ENCODE assay signal across 40 cellular contexts in genomic region chrX:51437521-51437920, GRCh38. TPM values are rescaled to one million over a fixed set of nuclear protein-coding genes. Genes with fewer than 3 reads are reported as not detected.
"Had no signal": no experiment of that assay in that cellular context is flagged by ENCODE, and none has a peak within 500 bp of the region (broad histone marks: within the 10 kb centered on the region; RNA-seq: fewer than 3 reads in every experiment).

No MANE protein-coding gene starts in this region.

- H3K36me3 Mint-ChIP-seq: activated naive CD4-positive, alpha-beta T cell treated with anti-CD3 and anti-CD28 coated beads, Interleukin-2, amount 10 ng/mL, durations not matched to agents 7 days and 5 days; activated naive CD4-positive, alpha-beta T cell treated with anti-CD3 and anti-CD28 coated beads, Interleukin-2, amount 50 U/mL, for 72 hours; activated naive CD8-positive, alpha-beta T cell treated with anti-CD3 and anti-CD28 coated beads for 36 hours; brain had no signal

- H3K4me1 ChIP-seq: adrenal gland, ascending aorta, body of pancreas, breast epithelium had no signal

- FAIRE-seq: bronchial epithelial cell had no signal

- H3K4me1 Mint-ChIP-seq: activated naive CD4-positive, alpha-beta T cell treated with anti-CD3 and anti-CD28 coated beads, Interleukin-2, amount 10 ng/mL, durations not matched to agents 7 days and 5 days; activated naive CD4-positive, alpha-beta T cell treated with anti-CD3 and anti-CD28 coated beads, Interleukin-2, amount 50 U/mL, for 24 hours; activated naive CD8-positive, alpha-beta T cell treated with anti-CD3 and anti-CD28 coated beads, Interleukin-2, amount 10 ng/mL, durations not matched to agents 7 days and 5 days; activated naive CD8-positive, alpha-beta T cell treated with anti-CD3 and anti-CD28 coated beads, Interleukin-2, amount 50 U/mL, for 24 hours; activated T-helper 17 cell treated with anti-CD3 and anti-CD28 coated beads, Interleukin-2, amount 50 U/mL, for 72 hours; brain; central memory CD8-positive, alpha-beta T cell had no signal

- H3K4me3 ChIP-seq: adrenal gland, ascending aorta, body of pancreas, breast epithelium, cardiac muscle cell had no signal

- H3K9me3 ChIP-seq: adrenal gland, ascending aorta, body of pancreas, breast epithelium had no signal

- DNase-seq: activated effector memory CD4-positive, alpha-beta T cell treated with anti-CD3 and anti-CD28 coated beads, Interleukin-2, amount 50 U/mL, for 16 hours; activated effector memory CD4-positive, alpha-beta T cell treated with Interleukin-2 at 50 U/mL for 16 hours; activated gamma-delta T cell; activated gamma-delta T cell treated with Interleukin-2 at 50 U/mL for 16 hours; activated naive CD4-positive, alpha-beta T cell; activated naive CD4-positive, alpha-beta T cell treated with anti-CD3 and anti-CD28 coated beads for 36 hours; activated naive CD4-positive, alpha-beta T cell treated with anti-CD3 and anti-CD28 coated beads, Interleukin-2, amount 10 ng/mL, durations not matched to agents 7 days and 5 days; activated naive CD4-positive, alpha-beta T cell treated with anti-CD3 and anti-CD28 coated beads, Interleukin-2, amount 50 U/mL, for 16 hours; activated naive CD4-positive, alpha-beta T cell treated with Interleukin-2 at 50 U/mL for 16 hours; activated naive CD8-positive, alpha-beta T cell treated with anti-CD3 and anti-CD28 coated beads for 36 hours; activated naive CD8-positive, alpha-beta T cell treated with anti-CD3 and anti-CD28 coated beads, Interleukin-2, amount 10 ng/mL, durations not matched to agents 7 days and 5 days; activated naive CD8-positive, alpha-beta T cell treated with anti-CD3 and anti-CD28 coated beads, Interleukin-2, amount 50 U/mL, for 24 hours; activated T-cell treated with anti-CD3 and anti-CD28 coated beads, Interleukin-2, amount 50 U/mL, for 1 hour; activated T-cell treated with anti-CD3 and anti-CD28 coated beads, Interleukin-2, amount 50 U/mL, for 24 hours; activated T-cell treated with anti-CD3 and anti-CD28 coated beads, Interleukin-2, amount 50 U/mL, for 4 hours; activated T-cell treated with anti-CD3 and anti-CD28 coated beads, Interleukin-2, amount 50 U/mL, for 48 hours; activated T-cell treated with anti-CD3 and anti-CD28 coated beads, Interleukin-2, amount 50 U/mL, for 72 hours; adrenal gland; amniotic stem cell; amygdala; anterior cingulate cortex; aorta; body of pancreas; brain microvascular endothelial cell; caudate nucleus; central memory CD4-positive, alpha-beta T cell; cerebellar nuclear complex had no signal

- H3K27ac Mint-ChIP-seq: activated naive CD4-positive, alpha-beta T cell treated with anti-CD3 and anti-CD28 coated beads for 36 hours; activated naive CD4-positive, alpha-beta T cell treated with anti-CD3 and anti-CD28 coated beads, Interleukin-2, amount 10 ng/mL, durations not matched to agents 7 days and 5 days; activated naive CD4-positive, alpha-beta T cell treated with anti-CD3 and anti-CD28 coated beads, Interleukin-2, amount 50 U/mL, for 24 hours; activated naive CD4-positive, alpha-beta T cell treated with anti-CD3 and anti-CD28 coated beads, Interleukin-2, amount 50 U/mL, for 72 hours; activated naive CD8-positive, alpha-beta T cell; activated naive CD8-positive, alpha-beta T cell treated with anti-CD3 and anti-CD28 coated beads for 36 hours; activated naive CD8-positive, alpha-beta T cell treated with anti-CD3 and anti-CD28 coated beads, Interleukin-2, amount 10 ng/mL, durations not matched to agents 7 days and 5 days; activated naive CD8-positive, alpha-beta T cell treated with anti-CD3 and anti-CD28 coated beads, Interleukin-2, amount 50 U/mL, for 24 hours; activated T-cell treated with anti-CD3 and anti-CD28 coated beads, Interleukin-2, amount 50 U/mL, for 24 hours; activated T-cell treated with anti-CD3 and anti-CD28 coated beads, Interleukin-2, amount 50 U/mL, for 72 hours; activated T-helper 1 cell treated with anti-CD3 and anti-CD28 coated beads, Interleukin-12 subunit alpha, Interleukin-12 subunit beta, Interleukin-2, Interleukin-4 antibody, amounts not matched to agents 30 ng/mL and 10 ng/mL and 1 ng/mL, durations not matched to agents 14 hours and 24 hours and 36 hours; activated T-helper 17 cell treated with anti-CD3 and anti-CD28 coated beads, Interleukin-2, amount 50 U/mL, for 72 hours; activated T-helper 2 cell treated with anti-CD3 and anti-CD28 coated beads, Interferon-gamma antibody, Interleukin-2, Interleukin-4, amounts not matched to agents 10 μg/mL and 5 μg/mL and 100 μg/mL, durations not matched to agents 14 hours and 24 hours and 36 hours; brain had no signal

- ATAC-seq: activated naive CD4-positive, alpha-beta T cell treated with anti-CD3 and anti-CD28 coated beads, Interleukin-2, amount 50 U/mL, for 72 hours; activated naive CD8-positive, alpha-beta T cell treated with anti-CD3 and anti-CD28 coated beads, Interleukin-2, amount 50 U/mL, for 24 hours; activated T-cell treated with anti-CD3 and anti-CD28 coated beads, Interleukin-2, amount 50 U/mL, for 4 hours; activated T-cell treated with anti-CD3 and anti-CD28 coated beads, Interleukin-2, amount 50 U/mL, for 72 hours; activated T-helper 17 cell treated with anti-CD3 and anti-CD28 coated beads, Interleukin-2, amount 50 U/mL, for 72 hours; body of pancreas had no signal

- H3K36me3 ChIP-seq: adrenal gland, ascending aorta, brain microvascular endothelial cell, breast epithelium, cardiac muscle cell had no signal

- H3K27me3 Mint-ChIP-seq: activated naive CD4-positive, alpha-beta T cell treated with anti-CD3 and anti-CD28 coated beads, Interleukin-2, amount 10 ng/mL, durations not matched to agents 7 days and 5 days; activated naive CD4-positive, alpha-beta T cell treated with anti-CD3 and anti-CD28 coated beads, Interleukin-2, amount 50 U/mL, for 24 hours; activated naive CD8-positive, alpha-beta T cell; activated naive CD8-positive, alpha-beta T cell treated with anti-CD3 and anti-CD28 coated beads for 36 hours; activated naive CD8-positive, alpha-beta T cell treated with anti-CD3 and anti-CD28 coated beads, Interleukin-2, amount 10 ng/mL, durations not matched to agents 7 days and 5 days; activated naive CD8-positive, alpha-beta T cell treated with anti-CD3 and anti-CD28 coated beads, Interleukin-2, amount 50 U/mL, for 24 hours; activated T-helper 17 cell treated with anti-CD3 and anti-CD28 coated beads, Interleukin-2, amount 50 U/mL, for 72 hours; central memory CD8-positive, alpha-beta T cell had no signal

- H3K4me3 Mint-ChIP-seq: activated naive CD4-positive, alpha-beta T cell treated with anti-CD3 and anti-CD28 coated beads for 36 hours; activated naive CD4-positive, alpha-beta T cell treated with anti-CD3 and anti-CD28 coated beads, Interleukin-2, amount 10 ng/mL, durations not matched to agents 7 days and 5 days; activated naive CD4-positive, alpha-beta T cell treated with anti-CD3 and anti-CD28 coated beads, Interleukin-2, amount 50 U/mL, for 24 hours; activated naive CD8-positive, alpha-beta T cell; activated naive CD8-positive, alpha-beta T cell treated with anti-CD3 and anti-CD28 coated beads for 36 hours; activated naive CD8-positive, alpha-beta T cell treated with anti-CD3 and anti-CD28 coated beads, Interleukin-2, amount 10 ng/mL, durations not matched to agents 7 days and 5 days; activated naive CD8-positive, alpha-beta T cell treated with anti-CD3 and anti-CD28 coated beads, Interleukin-2, amount 50 U/mL, for 24 hours; activated T-cell treated with anti-CD3 and anti-CD28 coated beads, Interleukin-2, amount 50 U/mL, for 24 hours; activated T-cell treated with anti-CD3 and anti-CD28 coated beads, Interleukin-2, amount 50 U/mL, for 4 hours; activated T-cell treated with anti-CD3 and anti-CD28 coated beads, Interleukin-2, amount 50 U/mL, for 72 hours; activated T-helper 1 cell treated with anti-CD3 and anti-CD28 coated beads, Interleukin-12 subunit alpha, Interleukin-12 subunit beta, Interleukin-2, Interleukin-4 antibody, amounts not matched to agents 30 ng/mL and 10 ng/mL and 1 ng/mL, durations not matched to agents 14 hours and 24 hours and 36 hours; activated T-helper 17 cell treated with anti-CD3 and anti-CD28 coated beads, Interleukin-2, amount 50 U/mL, for 72 hours; brain; central memory CD8-positive, alpha-beta T cell had no signal

- H3K27ac ChIP-seq: adrenal gland, ascending aorta, body of pancreas, brain microvascular endothelial cell, breast epithelium, cardiac muscle cell had no signal

- H3K9me3 Mint-ChIP-seq: activated naive CD4-positive, alpha-beta T cell treated with anti-CD3 and anti-CD28 coated beads for 36 hours; activated naive CD4-positive, alpha-beta T cell treated with anti-CD3 and anti-CD28 coated beads, Interleukin-2, amount 10 ng/mL, durations not matched to agents 7 days and 5 days; activated naive CD4-positive, alpha-beta T cell treated with anti-CD3 and anti-CD28 coated beads, Interleukin-2, amount 50 U/mL, for 24 hours; activated naive CD8-positive, alpha-beta T cell treated with anti-CD3 and anti-CD28 coated beads for 36 hours; activated naive CD8-positive, alpha-beta T cell treated with anti-CD3 and anti-CD28 coated beads, Interleukin-2, amount 50 U/mL, for 24 hours; activated T-cell treated with anti-CD3 and anti-CD28 coated beads, Interleukin-2, amount 50 U/mL, for 24 hours; activated T-cell treated with anti-CD3 and anti-CD28 coated beads, Interleukin-2, amount 50 U/mL, for 4 hours; activated T-helper 1 cell treated with anti-CD3 and anti-CD28 coated beads, Interleukin-12 subunit alpha, Interleukin-12 subunit beta, Interleukin-2, Interleukin-4 antibody, amounts not matched to agents 30 ng/mL and 10 ng/mL and 1 ng/mL, durations not matched to agents 14 hours and 24 hours and 36 hours; activated T-helper 17 cell treated with anti-CD3 and anti-CD28 coated beads, Interleukin-2, amount 50 U/mL, for 72 hours; activated T-helper 2 cell treated with anti-CD3 and anti-CD28 coated beads, Interferon-gamma antibody, Interleukin-2, Interleukin-4, amounts not matched to agents 10 μg/mL and 5 μg/mL and 100 μg/mL, durations not matched to agents 14 hours and 24 hours and 36 hours; central memory CD8-positive, alpha-beta T cell had no signal

- H3K27me3 ChIP-seq: ascending aorta, body of pancreas, brain microvascular endothelial cell, cardiac muscle cell had no signal

RNA-seq across cellular contexts. Expression of gene NUDT11, which starts 58.9 kb away (rescaled TPM):
- total RNA-seq: cardiac septum had no signal
